19 cellular contexts compared by ENCODE assay signal in genomic region chr2:51158236-51158635, GRCh38.
A peak's percentile ranks its signal among the peaks of the same experiment; 100 is the strongest.
DNase-seq lines count a peak whose midpoint lies in the region; ATAC-seq and TF ChIP-seq lines count a peak whose summit lies in the region.
"Had no signal": no experiment of that assay in that cellular context is flagged by ENCODE, and none has a peak within 500 bp of the region (broad histone marks: within the 10 kb centered on the region; RNA-seq: fewer than 3 reads in every experiment).

No MANE protein-coding gene starts in this region.

- DNase-seq in NCI-H510A treated with DMSO at 0.1 percent for 48 hours (lab: John Stamatoyannopoulos, UW) (peak; percentile 46), NCI-H510A (lab: John Stamatoyannopoulos, UW) (no peak), NCI-H146 (lab: John Stamatoyannopoulos, UW) (peak; percentile 80), NCI-H345 (lab: John Stamatoyannopoulos, UW) (peak; percentile 97), epithelial cell of esophagus (ENCODE audit: low read depth) (peak; percentile 2), islet precursor cell (no peak)
- DNase-seq: 8988T; activated CD4-positive, alpha-beta T cell treated with anti-CD3 and anti-CD28 coated beads for 36 hours; activated CD8-positive, alpha-beta memory T cell treated with anti-CD3 and anti-CD28 coated beads, Interleukin-2, amount 10 ng/mL, durations not matched to agents 7 days and 5 days; activated naive CD8-positive, alpha-beta T cell treated with anti-CD3 and anti-CD28 coated beads, Interleukin-2, amount 10 ng/mL, durations not matched to agents 7 days and 5 days; endodermal cell; glutamatergic neuron; stimulated activated CD4-positive, alpha-beta T cell treated with anti-CD3 and anti-CD28 coated beads, Interleukin-2, amount 100 ng/mL, for 24 hours; stimulated activated naive CD8-positive, alpha-beta T cell treated with anti-CD3 and anti-CD28 coated beads, Interleukin-15, amount 100 ng/mL, for 72 hours; trophoblast cell had no signal

- TF ChIP-seq CTCF in epithelial cell of esophagus (IDR thresholded peaks at IDR 0.05; ENCODE audit: insufficient read depth, low read depth, low read length, missing control alignments), result no peak

- no peak for ATAC-seq in GM21619 (IDR thresholded peaks at IDR 0.05; ENCODE audit: unreplicated experiment)
- ATAC-seq in GM18870 (IDR thresholded peaks at IDR 0.05; ENCODE audit: unreplicated experiment), result no peak
- ATAC-seq: activated CD4-positive, alpha-beta T cell treated with anti-CD3 and anti-CD28 coated beads for 36 hours; activated CD8-positive, alpha-beta memory T cell treated with anti-CD3 and anti-CD28 coated beads, Interleukin-2, amount 10 ng/mL, durations not matched to agents 7 days and 5 days; activated T-helper 17 cell treated with anti-CD3 and anti-CD28 coated beads, Interleukin-2, amount 50 U/mL, for 72 hours; left lobe of liver; stimulated activated naive CD8-positive, alpha-beta T cell treated with anti-CD3 and anti-CD28 coated beads, Interleukin-15, amount 100 ng/mL, for 72 hours had no signal

- no peak overlapping the region for H3K4me3 ChIP-seq in epithelial cell of esophagus (ENCODE audit: low read length)

Comparison
In these comparisons a context has a peak if more than half of its experiments do, and no peak if none do; other contexts are left out.
1. DNase-seq: peak in NCI-H510A treated with DMSO at 0.1 percent for 48 hours (single experiment), NCI-H146 (single experiment), NCI-H345 (single experiment) and epithelial cell of esophagus (single experiment); none in NCI-H510A (single experiment) and islet precursor cell (single experiment).